In genomic region chr1:223233019-223233409, GRCh38 we compare ENCODE assay signal across 16 cellular contexts.
DNase-seq lines count a peak whose midpoint lies in the region; ATAC-seq, FAIRE-seq and TF ChIP-seq lines count a peak whose summit lies in the region.
"Had no signal": no experiment of that assay in that cellular context is flagged by ENCODE, and none has a peak within 500 bp of the region (broad histone marks: within the 10 kb centered on the region; RNA-seq: fewer than 3 reads in every experiment).

No MANE protein-coding gene starts in this region.

- H3K36me3 ChIP-seq in GM23248 (ENCODE audit: low read depth) (no peaks in the 10 kb centered on the region), SJSA1 (no peaks in the 10 kb centered on the region), BE2C (no peaks in the 10 kb centered on the region)
- H3K36me3 ChIP-seq: MG63, thyroid gland had no signal

- peaks cover 80% of the 10 kb centered on the region for H3K4me1 Mint-ChIP-seq in activated T-cell treated with anti-CD3 and anti-CD28 coated beads, Interleukin-2, amount 50 U/mL, for 72 hours (ENCODE audit: low read depth)

- H3K79me2 ChIP-seq in GM23248 (ENCODE audit: insufficient read depth) = no peaks in the 10 kb centered on the region

- no peaks in the 10 kb centered on the region for H3K27me3 Mint-ChIP-seq in activated T-cell treated with anti-CD3 and anti-CD28 coated beads, Interleukin-2, amount 50 U/mL, for 72 hours (ENCODE audit: low read depth)

- POLR2A ChIA-PET in A549 (lab: Yijun Ruan, JAX) = no interaction called here

- no peak overlapping the region for H3K4me3 Mint-ChIP-seq in activated T-cell treated with anti-CD3 and anti-CD28 coated beads, Interleukin-2, amount 50 U/mL, for 72 hours

- no peak for TF ChIP-seq RAD21 in A549 (conservative IDR thresholded peaks at IDR 0.05 in 1 of 2, IDR thresholded peaks at IDR 0.05 in 1 of 2)

- H4K20me1 ChIP-seq in GM23248 (ENCODE audit: insufficient read depth) = no peaks in the 10 kb centered on the region

- no peak for ATAC-seq in A549
- ATAC-seq in foreskin keratinocyte = no peak
- no peak for ATAC-seq in GM21390 (IDR thresholded peaks at IDR 0.05; ENCODE audit: unreplicated experiment)
- no peak for ATAC-seq in activated T-cell treated with anti-CD3 and anti-CD28 coated beads, Interleukin-2, amount 50 U/mL, for 72 hours (replicated peaks in 1 of 2)

- H3K27me3 ChIP-seq in GM23248 (replicated peaks; ENCODE audit: insufficient read depth) = no peaks in the 10 kb centered on the region
- H3K27me3 ChIP-seq in SJSA1 (replicated peaks) = no peaks in the 10 kb centered on the region
- no peaks in the 10 kb centered on the region for H3K27me3 ChIP-seq in foreskin keratinocyte
- H3K27me3 ChIP-seq in BE2C = no peaks in the 10 kb centered on the region; the same call in 1 of the 2 replicates
- H3K27me3 ChIP-seq: body of pancreas, MG63, thyroid gland had no signal

- peaks cover 38% of the 10 kb centered on the region for H3F3A ChIP-seq in GM23248 (ENCODE audit: insufficient read depth)

- H3K4me2 ChIP-seq in A549 (peak overlapping the region; percentile 27), GM23248 (ENCODE audit: unreplicated experiment) (peak overlapping the region; percentile 44)

- H3K9me3 Mint-ChIP-seq in activated T-cell treated with anti-CD3 and anti-CD28 coated beads, Interleukin-2, amount 50 U/mL, for 72 hours = peaks cover 0 to 4% of the 10 kb centered on the region in 2 donors

- no peak for DNase-seq in A549 (ENCODE audit: low read depth in 1 of 2, low spot score in 1 of 2)
- DNase-seq in GM23248 = no peak
- DNase-seq in SJSA1 (ENCODE audit: low read depth in 1 of 2, low spot score in 2 of 2) = peak in 1 of 2 experiments; percentile 17
- DNase-seq in foreskin keratinocyte = no peak
- DNase-seq in BE2C = no peak
- no peak for DNase-seq in cerebellar cortex (ENCODE audit: low spot score)
- DNase-seq in activated T-cell treated with anti-CD3 and anti-CD28 coated beads, Interleukin-2, amount 50 U/mL, for 72 hours = no peak
- DNase-seq: activated CD4-positive, alpha-beta T cell treated with anti-CD3 and anti-CD28 coated beads, Interleukin-2, amount 50 U/mL, for 1 hour; DND-41; kidney; NCI-H510A treated with DMSO at 0.1 percent for 48 hours; thyroid gland had no signal

- CTCF ChIA-PET in A549 (lab: Yijun Ruan, JAX) = interaction anchor here (0.8 to 1.5 kb wide), 4 partner anchors 11 to 126 kb away, joined by 3 read pairs; no protein-coding TSS in a partner anchor

- H2AFZ ChIP-seq in GM23248 = no peak overlapping the region

- no peak overlapping the region for H3K9ac ChIP-seq in GM23248

- FAIRE-seq in A549 (lab: Jason Lieb, UNC) = no peak
- FAIRE-seq: kidney had no signal

- H3K27ac Mint-ChIP-seq in activated T-cell treated with anti-CD3 and anti-CD28 coated beads, Interleukin-2, amount 50 U/mL, for 72 hours = no peak overlapping the region
- H3K27ac Mint-ChIP-seq: progenitor cell of endocrine pancreas had no signal

- in situ Hi-C loops in GM23248 (cut with MboI) = no loop called here

- H3K36me3 Mint-ChIP-seq in activated T-cell treated with anti-CD3 and anti-CD28 coated beads, Interleukin-2, amount 50 U/mL, for 72 hours (ENCODE audit: insufficient read depth in 2 of 2) = peaks cover 0 to 2% of the 10 kb centered on the region in 2 donors

- H3K9me3 ChIP-seq in A549 = peaks cover 2% of the 10 kb centered on the region; the same call in 1 of the 3 replicates
- no peaks in the 10 kb centered on the region for H3K9me3 ChIP-seq in GM23248 (ENCODE audit: low read depth)
- no peaks in the 10 kb centered on the region for H3K9me3 ChIP-seq in SJSA1 (replicated peaks)
- H3K9me3 ChIP-seq in BE2C = no peaks in the 10 kb centered on the region
- H3K9me3 ChIP-seq: body of pancreas, thyroid gland had no signal

- no peak for TF ChIP-seq EP300 in A549 (IDR thresholded peaks at IDR 0.05)

- 57% methylated on average over 3 of the region's 3 CpGs for WGBS in A549 (ENCODE audit: missing lambda C conversion rate)
- WGBS in GM23248 (ENCODE audit: low coverage in 1 of 2, low lambda C conversion rate in 2 of 2, missing lambda C conversion rate in 2 of 2), 2 experiments = 71 to 72% methylated on average over 3 of the region's 3 CpGs

- no peak for TF ChIP-seq POLR2A in A549 (IDR thresholded peaks at IDR 0.05; ENCODE audit: low read length)

- H3K27ac ChIP-seq in A549 (peak overlapping the region; percentile 24 to 62; a peak in 5 of 6 replicates), GM23248 (no peak overlapping the region), SJSA1 (peak overlapping the region; percentile 98), foreskin keratinocyte (peak overlapping the region; percentile 76)
- H3K27ac ChIP-seq: thyroid gland had no signal

- no peaks in the 10 kb centered on the region for H3K9me2 ChIP-seq in GM23248 (ENCODE audit: insufficient read depth)

- TF ChIP-seq CTCF in A549 (IDR thresholded peaks at IDR 0.05) (no peak), foreskin keratinocyte (conservative IDR thresholded peaks at IDR 0.05) (no peak), BE2C (IDR thresholded peaks at IDR 0.05; ENCODE audit: low read depth, low read length) (no peak)

- H3K4me1 ChIP-seq in A549 (peaks cover 17% of the 10 kb centered on the region), GM23248 (ENCODE audit: insufficient read depth) (peaks cover 46% of the 10 kb centered on the region), SJSA1 (replicated peaks) (peaks cover 69% of the 10 kb centered on the region), foreskin keratinocyte (peaks cover 32% of the 10 kb centered on the region), BE2C (no peaks in the 10 kb centered on the region)
- H3K4me1 ChIP-seq: body of pancreas, thyroid gland had no signal

- H3K4me3 ChIP-seq in A549 = no peak overlapping the region
- H3K4me3 ChIP-seq in GM23248 = no peak overlapping the region
- no peak overlapping the region for H3K4me3 ChIP-seq in SJSA1
- H3K4me3 ChIP-seq in BE2C (ENCODE audit: low read depth, low read length) = no peak overlapping the region
- H3K4me3 ChIP-seq: body of pancreas, MG63, thyroid gland had no signal

TF ChIP-seq in A549, 52 proteins besides CTCF, POLR2A, EP300 and RAD21:
- TF ChIP-seq ATOH8 (CRISPR knock-in tag; IDR thresholded peaks at IDR 0.05; ENCODE audit: low read depth) (no peak), HOXB5 (CRISPR knock-in tag; IDR thresholded peaks at IDR 0.05) (no peak), HOXA7 (CRISPR knock-in tag; IDR thresholded peaks at IDR 0.05) (no peak), NFE2L2 (conservative IDR thresholded peaks at IDR 0.05; ENCODE audit: low read length) (no peak), HEYL (CRISPR knock-in tag; IDR thresholded peaks at IDR 0.05) (no peak), FOSB (CRISPR knock-in tag; IDR thresholded peaks at IDR 0.05) (no peak), JUNB (IDR thresholded peaks at IDR 0.05) (no peak), FOSL2 (IDR thresholded peaks at IDR 0.05) (no peak), FOSL2 (CRISPR knock-in tag; IDR thresholded peaks at IDR 0.05) (no peak)
